8 cellular contexts compared by ENCODE assay signal in the genomic region with DNA sequence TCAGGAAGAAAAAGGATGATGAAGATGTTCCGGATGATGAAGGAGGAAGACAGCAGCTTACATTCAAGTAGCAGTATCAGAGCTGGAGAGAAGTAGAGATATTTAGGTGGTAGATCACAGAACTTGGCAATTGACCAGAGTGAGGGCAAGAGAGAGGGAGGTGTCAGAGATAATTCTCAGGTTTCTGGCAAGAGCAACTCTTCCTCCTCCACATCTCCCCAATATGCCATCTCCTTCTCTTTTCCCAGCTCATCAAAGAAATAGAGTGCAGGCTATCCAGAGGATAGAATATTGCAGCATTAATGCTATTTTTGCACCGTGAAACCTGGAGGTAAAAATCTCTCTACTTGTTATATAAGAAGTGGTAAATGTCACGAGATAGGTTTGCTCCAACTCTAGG.
"Had no signal": no experiment of that assay in that cellular context is flagged by ENCODE, and none has a peak within 500 bp of the region (broad histone marks: within the 10 kb centered on the region; RNA-seq: fewer than 3 reads in every experiment).

No MANE protein-coding gene starts in this region.

- H3K36me3 ChIP-seq: HAP-1 had no signal

- H3K4me3 ChIP-seq: GM23248, GM23338, HAP-1 had no signal

- H3K9me3 ChIP-seq: HAP-1 had no signal

- H3K27ac ChIP-seq: GM23248 had no signal

- DNase-seq: GM23248, GOT3, H7, H9, HCEC 1CT, HFFc6 had no signal

- H3K4me1 ChIP-seq: HAP-1 had no signal
